Comparison of ENCODE assay signal across 15 cellular contexts in the genomic region with DNA sequence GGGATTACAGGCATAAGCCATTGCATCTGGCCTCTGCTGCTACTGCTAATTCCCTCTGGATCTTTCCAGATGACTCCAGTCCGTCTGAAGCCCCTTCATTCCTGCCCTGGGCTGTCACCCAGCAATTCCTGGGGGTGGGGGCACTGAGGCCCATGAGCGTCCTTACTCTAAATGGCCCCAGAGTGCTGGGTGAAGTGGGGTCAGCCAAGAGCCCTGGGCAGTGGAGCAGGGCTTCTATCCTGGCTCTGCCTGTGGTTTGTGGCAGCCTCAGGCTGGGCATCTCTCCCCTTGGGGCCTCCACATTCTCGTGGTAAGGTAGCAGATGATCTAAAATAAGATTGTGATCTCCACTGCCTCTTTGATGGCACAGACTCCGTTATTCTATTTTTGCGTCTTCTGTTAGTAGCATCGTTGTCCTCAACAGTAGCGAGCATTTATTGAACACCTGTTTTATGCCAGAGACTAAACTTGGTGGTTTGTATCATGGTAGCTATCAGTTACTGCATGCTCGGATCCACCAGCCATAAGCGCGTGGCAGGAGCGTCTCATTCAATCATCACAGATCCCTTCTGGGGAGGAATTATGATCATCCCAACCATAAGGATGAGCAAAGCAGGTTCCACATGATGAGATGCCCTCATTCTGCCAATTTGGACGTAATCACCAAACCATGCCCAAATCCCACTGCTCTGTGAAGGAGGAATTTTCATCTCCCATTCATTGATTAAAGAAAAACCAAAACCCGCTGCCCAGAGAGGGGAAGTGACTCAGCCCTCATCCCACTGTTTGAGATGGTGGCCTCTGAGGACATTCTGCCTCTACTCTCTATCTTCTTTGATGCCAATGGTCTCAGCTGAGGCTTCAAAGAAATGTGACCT. TPM values are rescaled to one million over a fixed set of nuclear protein-coding genes. Genes with fewer than 3 reads are reported as not detected.
DNase-seq lines count a peak whose midpoint lies in the region; ATAC-seq, FAIRE-seq and TF ChIP-seq lines count a peak whose summit lies in the region.
"Had no signal": no experiment of that assay in that cellular context is flagged by ENCODE, and none has a peak within 500 bp of the region (broad histone marks: within the 10 kb centered on the region; RNA-seq: fewer than 3 reads in every experiment).

No MANE protein-coding gene starts in this region.

- H3K9me3 ChIP-seq in KOPT-K1 (ENCODE audit: insufficient read depth, low read length, poor library complexity, severe bottlenecking) (no peaks in the 10 kb centered on the region), muscle layer of duodenum (ENCODE audit: control insufficient read depth in 1 of 2, low read length in 2 of 2) (no peaks in the 10 kb centered on the region), thoracic aorta (no peaks in the 10 kb centered on the region)

- H3K27ac ChIP-seq in KOPT-K1 (ENCODE audit: low read depth, low read length, poor library complexity, severe bottlenecking), result peak overlapping the region; percentile 97
- peak overlapping the region; percentile 73 for H3K27ac ChIP-seq in muscle layer of duodenum (ENCODE audit: low read length)
- H3K27ac ChIP-seq in thoracic aorta, result peak overlapping the region; percentile 95 to 96

- FAIRE-seq in GM12892 (lab: Jason Lieb, UNC), result no peak
- FAIRE-seq: G401.6 had no signal

- no peak for TF ChIP-seq CTCF in thoracic aorta (IDR thresholded peaks at IDR 0.05)

- no peak for TF ChIP-seq POLR2A in GM12892 (IDR thresholded peaks at IDR 0.05; ENCODE audit: low read depth, low read length)

- no peaks in the 10 kb centered on the region for H3K36me3 ChIP-seq in KOPT-K1 (ENCODE audit: insufficient read depth, low read length)
- H3K36me3 ChIP-seq in muscle layer of duodenum (ENCODE audit: control insufficient read depth in 1 of 2, insufficient read depth in 2 of 2, low read length in 2 of 2), result no peaks in the 10 kb centered on the region
- no peaks in the 10 kb centered on the region for H3K36me3 ChIP-seq in thoracic aorta

- H3K27me3 ChIP-seq in muscle layer of duodenum (ENCODE audit: low read depth, low read length), result no peaks in the 10 kb centered on the region
- H3K27me3 ChIP-seq in thoracic aorta (replicated peaks; ENCODE audit: insufficient read depth), result no peaks in the 10 kb centered on the region

- H3K4me3 ChIP-seq in muscle layer of duodenum (ENCODE audit: low read depth in 1 of 2, low read length in 2 of 2) (no peak overlapping the region), thoracic aorta (no peak overlapping the region)

- DNase-seq in astrocyte of the hippocampus (ENCODE audit: low read depth, low spot score), result peak; percentile 45
- no peak for DNase-seq in thoracic aorta (ENCODE audit: low spot score)
- DNase-seq in NCI-H774 (lab: John Stamatoyannopoulos, UW), result no peak
- no peak for DNase-seq in SHP77 treated with DMSO at 0.1 percent for 48 hours (lab: John Stamatoyannopoulos, UW)
- DNase-seq in GM12892 (ENCODE audit: insufficient read length), result no peak
- DNase-seq: activated CD4-positive, alpha-beta T cell treated with anti-CD3 and anti-CD28 coated beads, Interleukin-2, amount 50 U/mL, for 1 hour; activated T-cell treated with anti-CD3 and anti-CD28 coated beads, Interleukin-2, amount 50 U/mL, for 72 hours; CD4-positive, alpha-beta T cell; NCI-H1417 treated with DMSO at 0.1 percent for 48 hours; posterior cingulate gyrus; stimulated activated CD4-positive, alpha-beta T cell treated with anti-CD3 and anti-CD28 coated beads, Interleukin-1b, Interleukin-23, amount 100 ng/mL, for 48 hours had no signal

- ATAC-seq in thoracic aorta (ENCODE audit: insufficient number of reproducible peaks, low FRiP score, low read depth) (no peak), HG03135 (IDR thresholded peaks at IDR 0.05; ENCODE audit: unreplicated experiment) (no peak)
- ATAC-seq: activated T-cell treated with anti-CD3 and anti-CD28 coated beads, Interleukin-2, amount 50 U/mL, for 72 hours had no signal

- H3K4me1 ChIP-seq in muscle layer of duodenum (ENCODE audit: control insufficient read depth in 1 of 2, insufficient read depth in 2 of 2, low read length in 2 of 2) (peaks cover 20% of the 10 kb centered on the region in 2 donors), thoracic aorta (ENCODE audit: control insufficient read depth in 1 of 2, low read depth in 2 of 2) (peaks cover 45 to 96% of the 10 kb centered on the region in 2 donors)

RNA-seq across cellular contexts. Expression of a gene that starts 21.9 kb away (rescaled TPM):
- total RNA-seq in thoracic aorta, result 1,000 to 10,000 TPM in 1 of 2 donors, 100 to 1,000 TPM in 1; 813 to 3,699 TPM
- 4.0 TPM for polyA plus RNA-seq in GM12892 (2012; ENCODE audit: missing spikeins)

RNA-seq across cellular contexts. Expression of a gene that starts 41.1 kb away (rescaled TPM):
- total RNA-seq in thoracic aorta, result 100 to 1,000 TPM; 141 to 230 TPM
- polyA plus RNA-seq in GM12892 (2012; ENCODE audit: missing spikeins), result 58.7 TPM
